ENCODE assay signal across 22 cellular contexts in genomic region chr16:77956231-77956630, GRCh38.
DNase-seq lines count a peak whose midpoint lies in the region; ATAC-seq, FAIRE-seq and TF ChIP-seq lines count a peak whose summit lies in the region.
"Had no signal": no experiment of that assay in that cellular context is flagged by ENCODE, and none has a peak within 500 bp of the region (broad histone marks: within the 10 kb centered on the region; RNA-seq: fewer than 3 reads in every experiment).

No MANE protein-coding gene starts in this region.

- no peak for FAIRE-seq in H1 (lab: Jason Lieb, UNC)
- FAIRE-seq: A549, GM12892 had no signal

- no peak overlapping the region for H3K23ac ChIP-seq in IMR-90 (ENCODE audit: low read depth, low read length)
- no peak overlapping the region for H3K23ac ChIP-seq in H1 (ENCODE audit: insufficient read length)

- H3K4ac ChIP-seq in IMR-90 (ENCODE audit: low read depth, low read length) (no peak overlapping the region), H1 (replicated peaks; ENCODE audit: insufficient read length, low read depth, low read length) (no peak overlapping the region)

- H3K36me3 ChIP-seq in HEK293 (ENCODE audit: control insufficient read depth in 2 of 2, insufficient read depth in 1 of 2, low read length in 2 of 2) (no peaks in the 10 kb centered on the region), IMR-90 (ENCODE audit: control insufficient read depth, insufficient read depth, low read length) (no peaks in the 10 kb centered on the region), H1 (ENCODE audit: control insufficient read depth in 2 of 4, insufficient read depth in 4 of 4, low read length in 3 of 4) (0 out of 8 replicates have a peak, but pooled peaks cover 0 to 5% (median 1%) of the 10 kb centered on the region in 4 experiments)
- H3K36me3 ChIP-seq: BE2C; BLaER1 treated with 17β-estradiol and CSF1 and Interleukin-3, amounts not matched to agents 10 nM and 100 nM had no signal

- dilution Hi-C loops in IMR-90 (cut with HindIII; ENCODE audit: low sequenced_read_pairs, unreplicated experiment), result no loop called here

- TF ChIP-seq CTCF in HEK293 (tag by site-specific recombination; IDR thresholded peaks at IDR 0.05), result no peak
- no peak for TF ChIP-seq CTCF in IMR-90 (conservative IDR thresholded peaks at IDR 0.05; ENCODE audit: low read depth, low read length)
- TF ChIP-seq CTCF in H1 (IDR thresholded peaks at IDR 0.05; ENCODE audit: control extremely low read depth in 1 of 3, insufficient read depth in 1 of 3, low read depth in 1 of 3, low read length in 3 of 3), result no peak

- H4K5ac ChIP-seq in IMR-90 (ENCODE audit: low read depth, low read length), result no peak overlapping the region
- no peak overlapping the region for H4K5ac ChIP-seq in H1 (ENCODE audit: insufficient read length, low read depth, low read length)

- peak overlapping the region; percentile 51 for H2AK9ac ChIP-seq in IMR-90 (replicated peaks; ENCODE audit: low read depth, low read length, poor library complexity)

- H3K9me3 ChIP-seq in HEK293 (ENCODE audit: control insufficient read depth, insufficient read depth, low read depth, low read length) (no peaks in the 10 kb centered on the region), IMR-90 (ENCODE audit: control insufficient read depth, insufficient read depth, low read length) (no peaks in the 10 kb centered on the region), H1 (ENCODE audit: insufficient read depth in 2 of 2, low read depth in 1 of 2, low read length in 1 of 2) (no peaks in the 10 kb centered on the region)
- H3K9me3 ChIP-seq: A549, BE2C had no signal

- H3K9ac ChIP-seq in IMR-90 (ENCODE audit: low read depth, low read length) (no peak overlapping the region), H1 (replicated peaks in 1 of 4; ENCODE audit: extremely low read depth in 1 of 4, low read depth in 3 of 4, low read length in 3 of 4) (no peak overlapping the region)
- H3K9ac ChIP-seq: GM23248 had no signal

- H4K20me1 ChIP-seq in IMR-90 (ENCODE audit: insufficient read depth, low read length), result no peaks in the 10 kb centered on the region
- H4K20me1 ChIP-seq in H1 (replicated peaks in 1 of 2; ENCODE audit: control insufficient read depth in 1 of 2, insufficient read depth in 2 of 2, low read length in 2 of 2), result no peaks in the 10 kb centered on the region
- H4K20me1 ChIP-seq: BLaER1 treated with 17β-estradiol and CSF1 and Interleukin-3, amounts not matched to agents 10 nM and 100 nM had no signal

- H2BK20ac ChIP-seq in IMR-90 (ENCODE audit: low read depth, low read length) (no peak overlapping the region), H1 (ENCODE audit: low read length) (no peak overlapping the region)

- no peaks in the 10 kb centered on the region for H3K27me3 ChIP-seq in IMR-90 (ENCODE audit: control insufficient read depth, insufficient read depth, low read length)
- H3K27me3 ChIP-seq in H1 (replicated peaks in 1 of 4; ENCODE audit: control insufficient read depth in 3 of 4, extremely low read depth in 1 of 4, insufficient read depth in 3 of 4, low read length in 3 of 4), result peaks cover 0 to 3% (median 1%) of the 10 kb centered on the region in 4 experiments; a peak in 1 of 7 replicates
- H3K27me3 ChIP-seq: BE2C had no signal

- TF ChIP-seq POLR2A in IMR-90 (IDR thresholded peaks at IDR 0.05; ENCODE audit: low read depth, low read length) (no peak), H1 (IDR thresholded peaks at IDR 0.05; ENCODE audit: control extremely low read depth in 1 of 2, low read depth in 2 of 2, low read length in 2 of 2) (no peak)

- CTCF ChIA-PET in HEK293 (lab: Yijun Ruan, JAX), result no interaction called here
- CTCF ChIA-PET in IMR-90 (lab: Yijun Ruan, JAX), result no interaction called here
- CTCF ChIA-PET in H1 (lab: Charles Lee; ENCODE audit: partially characterized antibody), result interaction anchor here (1.0 to 25.9 kb wide), 2 partner anchors 12 to 194 kb away, joined by 4 to 362 read pairs; no protein-coding TSS in a partner anchor

- no peaks in the 10 kb centered on the region for H3K79me2 ChIP-seq in H1 (ENCODE audit: control insufficient read depth in 1 of 2, insufficient read depth in 2 of 2, low read length in 2 of 2)

- H3K14ac ChIP-seq in IMR-90 (replicated peaks; ENCODE audit: low read depth, low read length) (no peak overlapping the region), H1 (ENCODE audit: insufficient read length) (no peak overlapping the region)

- POLR2A ChIA-PET in HEK293 (lab: Yijun Ruan, JAX) (no interaction called here), IMR-90 (lab: Charles Lee; ENCODE audit: unreplicated experiment) (no interaction called here), H1 (lab: Charles Lee; ENCODE audit: partially characterized antibody) (no interaction called here)

- BruUV-seq in IMR-90 (replicated peaks; lab: Mats Ljungman, UMichigan), result no TSS peak

- DNase-seq in IMR-90 (no peak), H1 (ENCODE audit: low read depth in 1 of 2, low spot score in 2 of 2) (no peak), LoVo (ENCODE audit: low spot score) (no peak), Right ventricle myocardium inferior (ENCODE audit: missing footprints) (no peak), hepatic stellate cell (ENCODE audit: low spot score) (no peak)
- DNase-seq: 8988T; ACHN; AML-193; BE2C; Calu3; CD4-positive, alpha-beta T cell; CD8-positive, alpha-beta memory T cell; DMS53; DMS79 treated with DMSO at 0.1 percent for 48 hours; GF-D8; GM23248; H9 had no signal

- H3K4me3 ChIP-seq in HEK293 (ENCODE audit: low read depth, low read length) (no peak overlapping the region), IMR-90 (ENCODE audit: insufficient read depth, low read depth, low read length) (no peak overlapping the region), H1 (ENCODE audit: extremely low read depth in 1 of 4, insufficient read depth in 2 of 4, low read depth in 3 of 4, low read length in 4 of 4) (no peak overlapping the region)
- H3K4me3 ChIP-seq: A549; BLaER1 treated with 17β-estradiol and CSF1 and Interleukin-3, amounts not matched to agents 10 nM and 100 nM; GM23248 had no signal

- no peak overlapping the region for H3K27ac ChIP-seq in HEK293 (ENCODE audit: extremely low read depth, low read depth, low read length)
- no peak overlapping the region for H3K27ac ChIP-seq in IMR-90 (ENCODE audit: insufficient read depth, low read length)
- no peak overlapping the region for H3K27ac ChIP-seq in H1 (ENCODE audit: low read depth, low read length)
- H3K27ac ChIP-seq: A549, GM23248 had no signal

- H2BK12ac ChIP-seq in H1 (ENCODE audit: low read depth, low read length), result 0 out of 2 replicates have a peak overlapping the region, but pooled peaks have one; percentile 30

- H4K8ac ChIP-seq in IMR-90 (ENCODE audit: low read depth in 2 of 2, low read length in 2 of 2) (no peak overlapping the region), H1 (ENCODE audit: extremely low read depth, insufficient read depth, low read length) (no peak overlapping the region)

- in situ Hi-C loops in IMR-90 (cut with MboI; ENCODE audit: low sequenced_read_pairs), result no loop called here

- no peak for ATAC-seq in IMR-90 (ENCODE audit: low read depth)
- ATAC-seq in Right ventricle myocardium inferior, result no peak
- ATAC-seq: A549, HCT116 had no signal

- H2AFZ ChIP-seq in IMR-90 (replicated peaks; ENCODE audit: low read length, poor library complexity) (no peak overlapping the region), H1 (ENCODE audit: low read length) (no peak overlapping the region)
- H2AFZ ChIP-seq: GM23248 had no signal

- intact Hi-C loops in IMR-90 (cut with micrococcal nuclease), result no loop called here
- intact Hi-C loops in Right ventricle myocardium inferior (cut with DNase I), result no loop called here

- H3K9me1 ChIP-seq in IMR-90 (ENCODE audit: insufficient read depth, low read length), result peaks cover 2% of the 10 kb centered on the region; the same call in 1 of the 2 replicates

- WGBS in IMR-90 (ENCODE audit: extremely low coverage in 2 of 2, insufficient read length in 1 of 2), 2 experiments, result no CpG with 5 or more reads among the region's 4 CpGs
- 93% methylated on average over 4 of the region's 4 CpGs; no CpG with 5 or more reads in 1 of the 2 experiments for WGBS in H1 (ENCODE audit: extremely low coverage in 1 of 2, insufficient coverage in 1 of 2, insufficient read length in 1 of 2, insufficient replicate concordance in 2 of 2, low coverage in 1 of 2, low lambda C conversion rate in 2 of 2, missing lambda C conversion rate in 1 of 2), 2 experiments

- no peak overlapping the region for H2BK15ac ChIP-seq in IMR-90 (ENCODE audit: low read depth, low read length)
- H2BK15ac ChIP-seq in H1 (ENCODE audit: low read length), result no peak overlapping the region

- H2BK120ac ChIP-seq in IMR-90 (ENCODE audit: low read depth, low read length) (no peak overlapping the region), H1 (replicated peaks; ENCODE audit: low read depth, low read length) (no peak overlapping the region)

- H3K4me2 ChIP-seq in IMR-90 (ENCODE audit: low read depth, low read length), result no peak overlapping the region
- no peak overlapping the region for H3K4me2 ChIP-seq in H1 (ENCODE audit: insufficient read depth in 1 of 2, low read depth in 2 of 2, low read length in 2 of 2)
- H3K4me2 ChIP-seq: A549 had no signal

- TF ChIP-seq EP300 in H1 (IDR thresholded peaks at IDR 0.05; ENCODE audit: borderline replicate concordance in 1 of 2, low read depth in 2 of 2, low read length in 2 of 2), result no peak

- H2AK5ac ChIP-seq in IMR-90 (ENCODE audit: low read depth, low read length) (no peak overlapping the region), H1 (ENCODE audit: low read depth, low read length) (peak overlapping the region; percentile 4; the same call in 1 of the 2 replicates)

- H3K56ac ChIP-seq in IMR-90 (ENCODE audit: extremely low read depth, insufficient read depth, low read length) (no peak overlapping the region), H1 (replicated peaks; ENCODE audit: insufficient read length, low read depth, low read length) (no peak overlapping the region)

- H3K4me1 ChIP-seq in HEK293 (ENCODE audit: control insufficient read depth, insufficient read depth, low read length) (no peaks in the 10 kb centered on the region), IMR-90 (ENCODE audit: control insufficient read depth, insufficient read depth, low read length) (no peaks in the 10 kb centered on the region), H1 (replicated peaks in 1 of 4; ENCODE audit: control insufficient read depth in 3 of 4, insufficient read depth in 4 of 4, low read length in 3 of 4) (peaks cover 0 to 5% (median 2%) of the 10 kb centered on the region in 4 experiments; a peak in 2 of 7 replicates)
- H3K4me1 ChIP-seq: A549, BE2C had no signal

- H3K18ac ChIP-seq in IMR-90 (ENCODE audit: low read depth, low read length) (no peak overlapping the region), H1 (ENCODE audit: extremely low read depth, low read length) (no peak overlapping the region)

- H2BK5ac ChIP-seq in IMR-90 (ENCODE audit: low read depth, low read length, poor library complexity, severe bottlenecking) (no peak overlapping the region), H1 (ENCODE audit: low read depth, low read length) (no peak overlapping the region; the same call in 1 of the 2 replicates)

- H4K91ac ChIP-seq in IMR-90 (ENCODE audit: insufficient read depth, low read depth, low read length), result no peak overlapping the region
- H4K91ac ChIP-seq in H1 (replicated peaks; ENCODE audit: insufficient read length, low read length), result peak overlapping the region; percentile 9

- TF ChIP-seq RAD21 in IMR-90 (IDR thresholded peaks at IDR 0.05; ENCODE audit: low read length), result no peak
- TF ChIP-seq RAD21 in H1 (IDR thresholded peaks at IDR 0.05 in 1 of 2, conservative IDR thresholded peaks at IDR 0.05 in 1 of 2; ENCODE audit: low read depth in 2 of 2, low read length in 2 of 2), result no peak

- no peaks in the 10 kb centered on the region for H3K23me2 ChIP-seq in H1 (ENCODE audit: low read depth, low read length)

- no peaks in the 10 kb centered on the region for H3K79me1 ChIP-seq in IMR-90 (ENCODE audit: low read depth in 1 of 2, low read length in 2 of 2)
- H3K79me1 ChIP-seq in H1 (ENCODE audit: low read depth, low read length), result no peaks in the 10 kb centered on the region

Comparison
In these comparisons a context has a peak if more than half of its experiments do, and no peak if none do; other contexts are left out.
1. Of the 6 proteins assayed by ChIP-seq in both HEK293 and H1: peak only in HEK293: ATF2; only in H1: none; in both: none; in neither: 5.